In the genomic region with DNA sequence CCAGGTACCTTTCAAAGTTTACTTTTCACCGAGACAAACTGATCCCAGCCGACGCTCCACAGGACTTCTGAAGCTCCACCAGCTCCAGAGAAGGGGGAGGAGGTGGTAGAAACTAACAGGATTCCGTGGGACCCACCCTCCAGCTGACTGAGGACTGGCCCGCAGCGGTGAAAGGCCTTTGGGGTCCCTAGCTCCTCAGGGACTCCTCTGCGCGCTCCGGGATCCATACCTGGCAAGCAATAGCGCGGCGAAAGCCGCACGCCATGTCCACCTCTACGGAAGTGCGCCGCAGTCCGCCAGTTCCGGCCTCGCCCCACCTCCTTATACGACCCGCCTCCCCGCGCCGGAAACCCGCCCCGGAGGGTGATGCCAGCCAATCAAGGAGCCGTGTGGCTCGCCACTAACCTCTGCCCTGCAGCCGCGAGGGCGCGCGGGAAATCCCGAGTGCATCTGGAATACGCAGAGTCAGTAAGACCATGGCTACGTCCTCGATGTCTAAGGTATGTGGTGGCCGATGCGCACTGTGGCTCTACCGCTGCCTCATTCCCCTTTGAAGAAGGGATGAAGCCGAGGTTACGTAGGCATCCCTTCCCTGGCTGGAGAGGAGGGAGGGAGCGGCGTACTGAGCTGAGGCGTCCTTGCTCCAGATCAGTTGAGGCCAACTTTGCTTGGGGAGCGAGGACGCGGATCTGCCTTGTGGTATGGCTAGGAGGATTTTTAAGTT, we compare ENCODE assay signal across 8 cellular contexts. TPM values are rescaled to one million over a fixed set of nuclear protein-coding genes. Genes with fewer than 3 reads are reported as not detected.
DNase-seq lines count a peak whose midpoint lies in the region; TF ChIP-seq lines count a peak whose summit lies in the region.

A gene (plus strand): TSS at position 443 of the 724 bp plus-strand sequence. CDS start 34 bp downstream, at position 477.
A gene with protein sequence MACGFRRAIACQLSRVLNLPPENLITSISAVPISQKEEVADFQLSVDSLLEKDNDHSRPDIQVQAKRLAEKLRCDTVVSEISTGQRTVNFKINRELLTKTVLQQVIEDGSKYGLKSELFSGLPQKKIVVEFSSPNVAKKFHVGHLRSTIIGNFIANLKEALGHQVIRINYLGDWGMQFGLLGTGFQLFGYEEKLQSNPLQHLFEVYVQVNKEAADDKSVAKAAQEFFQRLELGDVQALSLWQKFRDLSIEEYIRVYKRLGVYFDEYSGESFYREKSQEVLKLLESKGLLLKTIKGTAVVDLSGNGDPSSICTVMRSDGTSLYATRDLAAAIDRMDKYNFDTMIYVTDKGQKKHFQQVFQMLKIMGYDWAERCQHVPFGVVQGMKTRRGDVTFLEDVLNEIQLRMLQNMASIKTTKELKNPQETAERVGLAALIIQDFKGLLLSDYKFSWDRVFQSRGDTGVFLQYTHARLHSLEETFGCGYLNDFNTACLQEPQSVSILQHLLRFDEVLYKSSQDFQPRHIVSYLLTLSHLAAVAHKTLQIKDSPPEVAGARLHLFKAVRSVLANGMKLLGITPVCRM (minus strand): TSS at position 295 of the 724 bp plus-strand sequence. CDS start 30 bp downstream, at position 265.

- H3K4me1 ChIP-seq in ES-I3 (ENCODE audit: insufficient read depth, low read length): peaks cover 5% of the 10 kb centered on the region; the same call in 1 of the 2 replicates
- H3K4me1 ChIP-seq in HAP-1: peaks cover 14% of the 10 kb centered on the region
- H3K4me1 ChIP-seq in MM.1S (ENCODE audit: low read length): peaks cover 20% of the 10 kb centered on the region
- H3K4me1 ChIP-seq in stomach smooth muscle (ENCODE audit: control insufficient read depth, insufficient read depth, low read length): peaks cover 19% of the 10 kb centered on the region

- H3K9ac ChIP-seq in ES-I3 (ENCODE audit: low read depth, low read length): peak within 1 kb of the TSS; percentile 82
- peak within 1 kb of the TSS; percentile 76 for H3K9ac ChIP-seq in MM.1S (ENCODE audit: low read length)
- peak within 1 kb of the TSS; percentile 89 to 95 for H3K9ac ChIP-seq in stomach smooth muscle (ENCODE audit: low read length in 2 of 2)

- H3K4me1 Mint-ChIP-seq in neural crest cell: peaks cover 41% of the 10 kb centered on the region

- H3K9me3 ChIP-seq in ES-I3 (ENCODE audit: control insufficient read depth, insufficient read depth, low read length) (no peaks in the 10 kb centered on the region), HAP-1 (no peaks in the 10 kb centered on the region), MM.1S (replicated peaks; ENCODE audit: insufficient read depth, low read length) (no peaks in the 10 kb centered on the region), stomach smooth muscle (ENCODE audit: control insufficient read depth in 2 of 2, low read length in 2 of 2) (no peaks in the 10 kb centered on the region)

- H3K4me2 ChIP-seq in MM.1S (ENCODE audit: low read depth, low read length): peak within 1 kb of the TSS; percentile 87

- H3K27me3 Mint-ChIP-seq in neural crest cell (ENCODE audit: low read depth): no peaks in the 10 kb centered on the region

- in situ Hi-C loops in HAP-1 (cut with MboI; ENCODE audit: low sequenced_read_pairs): no loop called here

- peaks cover 85% of the 10 kb centered on the region for H3K79me2 ChIP-seq in MM.1S (ENCODE audit: low read length)

- H3K4me3 ChIP-seq in HAP-1 (peak within 1 kb of the TSS; percentile 88), MM.1S (ENCODE audit: low read length) (peak within 1 kb of the TSS; percentile 96), stomach smooth muscle (ENCODE audit: low read length in 2 of 2) (peak within 1 kb of the TSS; percentile 90 to 100)

- DNase-seq in HAP-1 (ENCODE audit: low spot score in 2 of 2) (peak; percentile 92 to 98), MM.1S (peak; percentile 94), SIG-M5 (lab: John Stamatoyannopoulos, UW) (peak; percentile 29), activated gamma-delta T cell (lab: John Stamatoyannopoulos, UW) (peak; percentile 92), fibroblast of the conjunctiva (ENCODE audit: low read depth) (peak; percentile 88), neural crest cell (ENCODE audit: low read depth, low spot score) (peak; percentile 93)

- peak within 1 kb of the TSS; percentile 88 for H3K27ac Mint-ChIP-seq in neural crest cell (ENCODE audit: unreplicated experiment)

- peaks cover 3% of the 10 kb centered on the region for H3K36me3 Mint-ChIP-seq in neural crest cell (ENCODE audit: low read depth)

- no peaks in the 10 kb centered on the region for H3F3A ChIP-seq in MM.1S (ENCODE audit: insufficient read depth, low read length)

- peak within 1 kb of the TSS; percentile 97 for H3K4me3 Mint-ChIP-seq in neural crest cell

- no peaks in the 10 kb centered on the region for H3K9me3 Mint-ChIP-seq in neural crest cell

- peak within 1 kb of the TSS; percentile 92 for H2AFZ ChIP-seq in MM.1S (ENCODE audit: low read length)

- H3K27me3 ChIP-seq in HAP-1 (ENCODE audit: low read depth) (no peaks in the 10 kb centered on the region), MM.1S (replicated peaks; ENCODE audit: insufficient read depth, low read length) (no peaks in the 10 kb centered on the region), stomach smooth muscle (ENCODE audit: control insufficient read depth in 1 of 2, insufficient read depth in 2 of 2, low read length in 2 of 2) (no peaks in the 10 kb centered on the region)

- TF ChIP-seq CTCF in MM.1S (IDR thresholded peaks at IDR 0.05; ENCODE audit: low read length) (no peak), neural crest cell (conservative IDR thresholded peaks at IDR 0.05) (no peak)

- peaks cover under 1% of the 10 kb centered on the region; the same call in 1 of the 2 replicates for H4K20me1 ChIP-seq in MM.1S (ENCODE audit: insufficient read depth, low read length)

- no peaks in the 10 kb centered on the region for H3K9me2 ChIP-seq in MM.1S (replicated peaks; ENCODE audit: insufficient read depth, low read length)

- peak within 1 kb of the TSS; percentile 24; the same call in 1 of the 2 replicates for H3K27ac ChIP-seq in MM.1S (ENCODE audit: low read length)
- H3K27ac ChIP-seq in stomach smooth muscle (ENCODE audit: low read length): peak within 1 kb of the TSS; percentile 74

- 0 out of 2 replicates have a peak, but pooled peaks cover 3% of the 10 kb centered on the region for H3K36me3 ChIP-seq in ES-I3 (ENCODE audit: insufficient read depth, low read length)
- peaks cover 17% of the 10 kb centered on the region for H3K36me3 ChIP-seq in HAP-1 (replicated peaks)
- 0 out of 2 replicates have a peak, but pooled peaks cover 4% of the 10 kb centered on the region for H3K36me3 ChIP-seq in MM.1S (replicated peaks; ENCODE audit: insufficient read depth, low read length)
- H3K36me3 ChIP-seq in stomach smooth muscle (ENCODE audit: control insufficient read depth in 2 of 2, insufficient read depth in 2 of 2, low read length in 2 of 2): no peaks in the 10 kb centered on the region

RNA-seq across cellular contexts. Expression of the first gene that starts in this region (rescaled TPM):
- 35.4 and 37.3 TPM in 2 replicates for total RNA-seq in neural crest cell

RNA-seq across cellular contexts. Expression of the second gene that starts in this region (rescaled TPM):
- 39.0 and 39.5 TPM in 2 replicates for total RNA-seq in neural crest cell

Comparison
In these comparisons a context has a peak if more than half of its experiments do, and no peak if none do; other contexts are left out.
1. Peak in every context shown above with its lines: DNase-seq, H3K4me3 ChIP-seq and H3K27ac ChIP-seq.
2. DNase-seq: peak in every context shown above with its lines; median percentile 95 in HAP-1; 94 in MM.1S; 93 in neural crest cell; 92 in activated gamma-delta T cell; 88 in fibroblast of the conjunctiva; 29 in SIG-M5.